Comparison of ENCODE assay signal across 2 cellular contexts in the genomic region with DNA sequence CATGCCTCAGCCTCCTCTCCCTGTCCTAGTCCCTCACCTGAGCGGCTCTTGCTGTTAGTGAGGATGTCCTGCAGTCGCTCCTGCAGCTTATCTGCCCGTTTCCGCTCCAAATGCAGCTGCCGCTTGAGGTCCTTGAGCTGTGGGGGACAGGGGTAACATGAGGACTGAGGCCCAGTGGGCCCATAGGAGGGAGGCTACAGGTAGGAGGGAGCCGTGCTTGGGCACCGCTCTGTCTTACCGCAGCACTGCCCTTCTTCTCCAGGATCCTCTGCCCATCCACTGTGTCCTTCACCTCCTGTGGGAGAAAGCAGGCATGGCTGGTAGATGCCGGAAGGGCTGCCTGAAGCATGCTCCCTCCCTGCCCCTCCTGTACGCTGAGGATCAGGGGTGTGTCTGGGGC.
TF ChIP-seq lines count a peak whose summit lies in the region.

No MANE protein-coding gene starts in this region.

TF ChIP-seq in HEK293, 187 proteins besides CTCF, POLR2A, EP300 and RAD21:
- TF ChIP-seq, protein P1, sequence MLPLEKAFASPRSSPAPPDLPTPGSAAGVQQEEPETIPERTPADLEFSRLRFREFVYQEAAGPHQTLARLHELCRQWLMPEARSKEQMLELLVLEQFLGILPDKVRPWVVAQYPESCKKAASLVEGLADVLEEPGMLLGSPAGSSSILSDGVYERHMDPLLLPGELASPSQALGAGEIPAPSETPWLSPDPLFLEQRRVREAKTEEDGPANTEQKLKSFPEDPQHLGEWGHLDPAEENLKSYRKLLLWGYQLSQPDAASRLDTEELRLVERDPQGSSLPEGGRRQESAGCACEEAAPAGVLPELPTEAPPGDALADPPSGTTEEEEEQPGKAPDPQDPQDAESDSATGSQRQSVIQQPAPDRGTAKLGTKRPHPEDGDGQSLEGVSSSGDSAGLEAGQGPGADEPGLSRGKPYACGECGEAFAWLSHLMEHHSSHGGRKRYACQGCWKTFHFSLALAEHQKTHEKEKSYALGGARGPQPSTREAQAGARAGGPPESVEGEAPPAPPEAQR (tag by site-specific recombination; IDR thresholded peaks at IDR 0.05), result no peak
- TF ChIP-seq KLF9 (tag by site-specific recombination; IDR thresholded peaks at IDR 0.05; ENCODE audit: low read depth) (no peak), ZBTB17 (tag by site-specific recombination; IDR thresholded peaks at IDR 0.05) (0 out of 2 replicates have a peak, but pooled peaks have one; percentile 32)
TF ChIP-seq in HEK293: peak in this region for 1.

TF ChIP-seq in K562, 482 proteins besides CTCF, POLR2A, EP300 and RAD21:
- no peak for TF ChIP-seq CCAR2 (IDR thresholded peaks at IDR 0.05; ENCODE audit: low read depth, low read length)
- no peak for TF ChIP-seq ZNF780A (CRISPR knock-in tag; IDR thresholded peaks at IDR 0.05)
- TF ChIP-seq FOXM1 (IDR thresholded peaks at IDR 0.05; ENCODE audit: low read depth), result no peak
- TF ChIP-seq FOXM1 (CRISPR knock-in tag; IDR thresholded peaks at IDR 0.05; ENCODE audit: low read depth), result no peak
- no peak for TF ChIP-seq HMGN3 (IDR thresholded peaks at IDR 0.05; ENCODE audit: borderline replicate concordance, extremely low read depth, insufficient read length, low read depth, low read length)
- no peak for TF ChIP-seq XRCC4 (IDR thresholded peaks at IDR 0.05; ENCODE audit: extremely low read depth, insufficient read depth, insufficient read length)
- TF ChIP-seq BCOR (IDR thresholded peaks at IDR 0.05), result no peak
- TF ChIP-seq KHSRP (IDR thresholded peaks at IDR 0.05), result no peak
- TF ChIP-seq, protein P2, sequence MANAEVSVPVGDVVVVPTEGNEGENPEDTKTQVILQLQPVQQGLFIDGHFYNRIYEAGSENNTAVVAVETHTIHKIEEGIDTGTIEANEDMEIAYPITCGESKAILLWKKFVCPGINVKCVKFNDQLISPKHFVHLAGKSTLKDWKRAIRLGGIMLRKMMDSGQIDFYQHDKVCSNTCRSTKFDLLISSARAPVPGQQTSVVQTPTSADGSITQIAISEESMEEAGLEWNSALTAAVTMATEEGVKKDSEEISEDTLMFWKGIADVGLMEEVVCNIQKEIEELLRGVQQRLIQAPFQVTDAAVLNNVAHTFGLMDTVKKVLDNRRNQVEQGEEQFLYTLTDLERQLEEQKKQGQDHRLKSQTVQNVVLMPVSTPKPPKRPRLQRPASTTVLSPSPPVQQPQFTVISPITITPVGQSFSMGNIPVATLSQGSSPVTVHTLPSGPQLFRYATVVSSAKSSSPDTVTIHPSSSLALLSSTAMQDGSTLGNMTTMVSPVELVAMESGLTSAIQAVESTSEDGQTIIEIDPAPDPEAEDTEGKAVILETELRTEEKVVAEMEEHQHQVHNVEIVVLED (CRISPR knock-in tag; IDR thresholded peaks at IDR 0.05), result no peak
- TF ChIP-seq NFATC3 (IDR thresholded peaks at IDR 0.05), result no peak
